16 cellular contexts compared by ENCODE assay signal in the genomic region with DNA sequence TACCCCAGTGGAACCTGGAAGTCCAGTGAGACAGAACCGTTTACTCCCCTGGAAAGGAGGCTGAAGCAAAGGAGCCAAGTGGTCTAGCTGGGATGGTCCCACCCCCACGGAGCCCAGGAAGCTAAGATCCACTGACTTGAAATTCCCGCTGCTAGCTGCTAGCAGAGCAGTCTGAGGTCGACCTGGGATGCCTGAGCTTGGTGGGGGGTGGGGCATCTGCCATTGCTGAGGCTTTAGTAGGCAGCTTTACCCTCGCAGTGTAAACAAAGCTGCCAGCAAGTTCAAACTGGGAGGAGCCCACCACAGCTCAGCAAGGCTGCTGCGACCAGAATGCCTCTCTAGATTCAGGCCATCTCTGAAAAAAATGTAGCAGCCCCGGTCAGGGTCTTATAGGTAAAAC.
DNase-seq lines count a peak whose midpoint lies in the region; ATAC-seq and TF ChIP-seq lines count a peak whose summit lies in the region.
"Had no signal": no experiment of that assay in that cellular context is flagged by ENCODE, and none has a peak within 500 bp of the region (broad histone marks: within the 10 kb centered on the region; RNA-seq: fewer than 3 reads in every experiment).

No MANE protein-coding gene starts in this region.

- no peak for TF ChIP-seq RAD21 in IMR-90 (IDR thresholded peaks at IDR 0.05; ENCODE audit: low read length)

- dilution Hi-C loops in IMR-90 (cut with HindIII; ENCODE audit: low sequenced_read_pairs, unreplicated experiment), result no loop called here

- peak overlapping the region; percentile 41 for H2AFZ ChIP-seq in IMR-90 (replicated peaks; ENCODE audit: low read length, poor library complexity)
- H2AFZ ChIP-seq in mesenchymal stem cell (ENCODE audit: low read depth, low read length), result peak overlapping the region; percentile 10

- H3K18ac ChIP-seq in IMR-90 (ENCODE audit: low read depth, low read length) (no peak overlapping the region), mesenchymal stem cell (ENCODE audit: low read depth in 1 of 2, low read length in 2 of 2) (peak overlapping the region in 1 of 2 experiments; percentile 9)

- H4K8ac ChIP-seq in IMR-90 (ENCODE audit: low read depth in 2 of 2, low read length in 2 of 2), result no peak overlapping the region
- H4K8ac ChIP-seq in mesenchymal stem cell (ENCODE audit: low read length), result peak overlapping the region; percentile 35

- peak; percentile 84 for DNase-seq in ELF-1 (ENCODE audit: low read depth, low spot score)
- no peak for DNase-seq in IMR-90
- DNase-seq in choroid plexus epithelial cell (ENCODE audit: low read depth), result peak; percentile 7
- DNase-seq in mesenchymal stem cell, result no peak
- DNase-seq in HuH-7 (ENCODE audit: low spot score), result no peak
- no peak for DNase-seq in ovary
- DNase-seq in stimulated activated CD4-positive, alpha-beta T cell treated with anti-CD3 and anti-CD28 coated beads, Interleukin-15, amount 100 ng/mL, for 24 hours, result no peak
- DNase-seq in activated CD4-positive, alpha-beta T cell treated with anti-CD3 and anti-CD28 coated beads for 1 hour, result no peak
- DNase-seq: C1 segment of cervical spinal cord, NCI-H1092, NCI-H146, NCI-H2081 treated with DMSO at 0.1 percent for 48 hours, NCI-H524 had no signal

- H3K4me2 ChIP-seq in IMR-90 (ENCODE audit: low read depth, low read length) (no peak overlapping the region), mesenchymal stem cell (ENCODE audit: low read length, poor library complexity, severe bottlenecking) (no peak overlapping the region)
- H3K4me2 ChIP-seq: KMS-11 had no signal

- H4K20me1 ChIP-seq in IMR-90 (ENCODE audit: insufficient read depth, low read length), result no peaks in the 10 kb centered on the region

- no peak overlapping the region for H3K9ac ChIP-seq in IMR-90 (ENCODE audit: low read depth, low read length)
- H3K9ac ChIP-seq in mesenchymal stem cell (ENCODE audit: low read length), result no peak overlapping the region
- H3K9ac ChIP-seq: KMS-11 had no signal

- intact Hi-C loops in IMR-90 (cut with micrococcal nuclease) (no loop called here), ovary (cut with DNase I) (no loop called here)

- no TSS peak for BruUV-seq in IMR-90 (replicated peaks; lab: Mats Ljungman, UMichigan)

- H3K9me1 ChIP-seq in IMR-90 (ENCODE audit: insufficient read depth, low read length), result peaks cover 5% of the 10 kb centered on the region; the same call in 1 of the 2 replicates

- H2AK5ac ChIP-seq in IMR-90 (ENCODE audit: low read depth, low read length) (no peak overlapping the region), mesenchymal stem cell (ENCODE audit: low read length, severe bottlenecking) (no peak overlapping the region)

- H2BK5ac ChIP-seq in IMR-90 (ENCODE audit: low read depth, low read length, poor library complexity, severe bottlenecking) (no peak overlapping the region), mesenchymal stem cell (ENCODE audit: low read depth, low read length, poor library complexity, severe bottlenecking) (no peak overlapping the region)

- WGBS in IMR-90 (ENCODE audit: extremely low coverage in 2 of 2, insufficient read length in 1 of 2), 2 experiments, result 0% methylated on average over 1 of the region's 7 CpGs; no CpG with 5 or more reads in 1 of the 2 experiments
- WGBS in mesenchymal stem cell, result 28% methylated on average over 7 of the region's 7 CpGs
- 35 to 37% (median 35%) methylated on average over 7 of the region's 7 CpGs for WGBS in ovary, 3 donors

- TF ChIP-seq CTCF in IMR-90 (conservative IDR thresholded peaks at IDR 0.05; ENCODE audit: low read depth, low read length) (no peak), choroid plexus epithelial cell (conservative IDR thresholded peaks at IDR 0.05; ENCODE audit: low read depth, low read length) (no peak), ovary (IDR thresholded peaks at IDR 0.05) (no peak)

- no peaks in the 10 kb centered on the region for H3K79me1 ChIP-seq in IMR-90 (ENCODE audit: low read depth in 1 of 2, low read length in 2 of 2)
- H3K79me1 ChIP-seq in mesenchymal stem cell (replicated peaks; ENCODE audit: low read length, poor library complexity, severe bottlenecking), result no peaks in the 10 kb centered on the region

- H3K27ac ChIP-seq in IMR-90 (ENCODE audit: insufficient read depth, low read length) (no peak overlapping the region), mesenchymal stem cell (ENCODE audit: low read length, poor library complexity, severe bottlenecking) (no peak overlapping the region), ovary (no peak overlapping the region)
- H3K27ac ChIP-seq: KMS-11 had no signal

- H2BK120ac ChIP-seq in IMR-90 (ENCODE audit: low read depth, low read length) (no peak overlapping the region), mesenchymal stem cell (ENCODE audit: low read depth, low read length) (peak overlapping the region; percentile 34)

- no peak overlapping the region for H3K23ac ChIP-seq in IMR-90 (ENCODE audit: low read depth, low read length)
- H3K23ac ChIP-seq in mesenchymal stem cell (ENCODE audit: low read length in 2 of 2), result no peak overlapping the region

- H4K5ac ChIP-seq in IMR-90 (ENCODE audit: low read depth, low read length), result no peak overlapping the region

- H3K36me3 ChIP-seq in IMR-90 (ENCODE audit: control insufficient read depth, insufficient read depth, low read length) (no peaks in the 10 kb centered on the region), mesenchymal stem cell (ENCODE audit: control insufficient read depth in 1 of 2, insufficient read depth in 2 of 2, low read depth in 1 of 2, low read length in 2 of 2) (no peaks in the 10 kb centered on the region), ovary (no peaks in the 10 kb centered on the region)
- H3K36me3 ChIP-seq: HAP-1 had no signal

- H3K4ac ChIP-seq in IMR-90 (ENCODE audit: low read depth, low read length) (no peak overlapping the region), mesenchymal stem cell (ENCODE audit: low read depth in 1 of 2, low read length in 2 of 2) (peak overlapping the region in 1 of 2 experiments; percentile 58)

- H3K27me3 ChIP-seq in IMR-90 (ENCODE audit: control insufficient read depth, insufficient read depth, low read length) (no peaks in the 10 kb centered on the region), mesenchymal stem cell (ENCODE audit: control insufficient read depth in 1 of 2, insufficient read depth in 1 of 2, low read length in 2 of 2) (no peaks in the 10 kb centered on the region), ovary (no peaks in the 10 kb centered on the region)

- H2BK12ac ChIP-seq in mesenchymal stem cell (ENCODE audit: low read length in 2 of 2), result no peak overlapping the region

- H3K14ac ChIP-seq in IMR-90 (replicated peaks; ENCODE audit: low read depth, low read length), result peak overlapping the region; percentile 59; the same call in 1 of the 2 replicates
- no peak overlapping the region for H3K14ac ChIP-seq in mesenchymal stem cell (ENCODE audit: low read length in 2 of 2)

- POLR2A ChIA-PET in IMR-90 (lab: Charles Lee; ENCODE audit: unreplicated experiment), result no interaction called here

- no peak overlapping the region for H2AK9ac ChIP-seq in IMR-90 (replicated peaks; ENCODE audit: low read depth, low read length, poor library complexity)

- no peak overlapping the region for H4K91ac ChIP-seq in IMR-90 (ENCODE audit: insufficient read depth, low read depth, low read length)
- H4K91ac ChIP-seq in mesenchymal stem cell (ENCODE audit: low read length), result peak overlapping the region; percentile 66

- no peak for ATAC-seq in IMR-90 (ENCODE audit: low read depth)
- ATAC-seq: SK-N-SH treated with all-trans-retinoic acid at 6 μM for 48 hours had no signal

- H3K4me3 ChIP-seq in IMR-90 (ENCODE audit: insufficient read depth, low read depth, low read length), result no peak overlapping the region
- H3K4me3 ChIP-seq in choroid plexus epithelial cell (ENCODE audit: low read depth, low read length), result no peak overlapping the region
- no peak overlapping the region for H3K4me3 ChIP-seq in mesenchymal stem cell (ENCODE audit: insufficient read depth in 1 of 2, low read depth in 1 of 2, low read length in 2 of 2)
- H3K4me3 ChIP-seq in ovary, result no peak overlapping the region
- H3K4me3 ChIP-seq: HAP-1 had no signal

- H3K56ac ChIP-seq in IMR-90 (ENCODE audit: extremely low read depth, insufficient read depth, low read length), result no peak overlapping the region

- TF ChIP-seq POLR2A in IMR-90 (IDR thresholded peaks at IDR 0.05; ENCODE audit: low read depth, low read length), result no peak
- no peak for TF ChIP-seq POLR2A in ovary (IDR thresholded peaks at IDR 0.05)

- TF ChIP-seq EP300 in ovary (IDR thresholded peaks at IDR 0.05), result no peak

- H2BK15ac ChIP-seq in IMR-90 (ENCODE audit: low read depth, low read length) (no peak overlapping the region), mesenchymal stem cell (ENCODE audit: low read depth, poor library complexity, severe bottlenecking) (no peak overlapping the region)

- no peak overlapping the region for H2BK20ac ChIP-seq in IMR-90 (ENCODE audit: low read depth, low read length)

- in situ Hi-C loops in IMR-90 (cut with MboI; ENCODE audit: low sequenced_read_pairs), result no loop called here

- H3K4me1 ChIP-seq in IMR-90 (ENCODE audit: control insufficient read depth, insufficient read depth, low read length) (no peaks in the 10 kb centered on the region), mesenchymal stem cell (ENCODE audit: control insufficient read depth, insufficient read depth, low read depth, low read length) (peaks cover 10% of the 10 kb centered on the region), ovary (ENCODE audit: insufficient read depth) (no peaks in the 10 kb centered on the region)
- H3K4me1 ChIP-seq: HAP-1 had no signal

- H3K9me3 ChIP-seq in IMR-90 (ENCODE audit: control insufficient read depth, insufficient read depth, low read length) (no peaks in the 10 kb centered on the region), mesenchymal stem cell (ENCODE audit: control insufficient read depth, low read length) (peaks cover 9% of the 10 kb centered on the region), ovary (no peaks in the 10 kb centered on the region)
- H3K9me3 ChIP-seq: HAP-1 had no signal

- CTCF ChIA-PET in IMR-90 (lab: Yijun Ruan, JAX), result interaction anchor here (0.6 kb wide), 1 partner anchor 65 kb away, joined by 3 read pairs; no protein-coding TSS in a partner anchor

TF ChIP-seq in IMR-90, 13 proteins besides CTCF, POLR2A, EP300 and RAD21 (continues in another document):
- TF ChIP-seq RCOR1 (IDR thresholded peaks at IDR 0.05; ENCODE audit: insufficient replicate concordance, low read length), result no peak
- TF ChIP-seq CHD1 (IDR thresholded peaks at IDR 0.05; ENCODE audit: low read depth, low read length), result no peak
- no peak for TF ChIP-seq BHLHE40 (IDR thresholded peaks at IDR 0.05; ENCODE audit: low read depth, low read length)
- no peak for TF ChIP-seq SMC3 (IDR thresholded peaks at IDR 0.05; ENCODE audit: low read depth, low read length)
- TF ChIP-seq, protein P1, sequence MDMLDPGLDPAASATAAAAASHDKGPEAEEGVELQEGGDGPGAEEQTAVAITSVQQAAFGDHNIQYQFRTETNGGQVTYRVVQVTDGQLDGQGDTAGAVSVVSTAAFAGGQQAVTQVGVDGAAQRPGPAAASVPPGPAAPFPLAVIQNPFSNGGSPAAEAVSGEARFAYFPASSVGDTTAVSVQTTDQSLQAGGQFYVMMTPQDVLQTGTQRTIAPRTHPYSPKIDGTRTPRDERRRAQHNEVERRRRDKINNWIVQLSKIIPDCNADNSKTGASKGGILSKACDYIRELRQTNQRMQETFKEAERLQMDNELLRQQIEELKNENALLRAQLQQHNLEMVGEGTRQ (IDR thresholded peaks at IDR 0.05; ENCODE audit: low read depth, low read length), result no peak
- TF ChIP-seq FOS (IDR thresholded peaks at IDR 0.05; ENCODE audit: low read depth, low read length), result no peak

Comparison
In these comparisons a context has a peak if more than half of its experiments do, and no peak if none do; other contexts are left out.
1. DNase-seq: peak in ELF-1 (single experiment) and choroid plexus epithelial cell (single experiment); none in IMR-90 (single experiment), mesenchymal stem cell (single experiment), HuH-7 (single experiment), ovary (0 of 5), stimulated activated CD4-positive, alpha-beta T cell treated with anti-CD3 and anti-CD28 coated beads, Interleukin-15, amount 100 ng/mL, for 24 hours (single experiment) and activated CD4-positive, alpha-beta T cell treated with anti-CD3 and anti-CD28 coated beads for 1 hour (single experiment).